ENCODE assay signal across 16 cellular contexts in the genomic region with DNA sequence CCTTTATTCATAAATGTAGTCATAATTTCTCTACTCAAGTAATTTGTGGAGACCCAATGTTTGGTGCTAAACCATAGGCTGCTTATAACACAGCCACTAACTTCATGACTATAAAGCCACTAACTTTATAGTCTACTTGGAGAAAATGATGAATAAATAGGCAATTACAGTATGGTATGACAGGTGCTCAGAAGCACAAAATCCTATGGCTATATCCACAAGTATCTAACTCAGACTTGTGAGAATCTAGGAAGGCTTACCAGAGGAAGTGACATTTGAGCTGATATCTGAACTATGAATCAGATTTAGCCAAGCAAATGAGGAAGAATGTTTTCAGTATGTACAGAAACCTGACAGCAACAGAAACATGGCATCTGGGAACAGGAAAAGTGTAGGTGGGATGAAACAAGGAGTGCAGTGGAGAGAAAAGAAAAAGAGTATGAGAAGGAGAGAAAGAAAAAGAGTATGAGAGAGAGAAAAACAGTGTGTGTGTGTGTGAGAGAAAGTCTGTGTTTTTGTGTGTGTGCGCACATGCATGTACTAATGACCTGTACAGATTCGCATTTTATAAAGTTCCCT. TPM values are rescaled to one million over a fixed set of nuclear protein-coding genes. Genes with fewer than 3 reads are reported as not detected.
A peak's percentile ranks its signal among the peaks of the same experiment; 100 is the strongest.
DNase-seq lines count a peak whose midpoint lies in the region; ATAC-seq and TF ChIP-seq lines count a peak whose summit lies in the region.
"Had no signal": no experiment of that assay in that cellular context is flagged by ENCODE, and none has a peak within 500 bp of the region (broad histone marks: within the 10 kb centered on the region; RNA-seq: fewer than 3 reads in every experiment).

No MANE protein-coding gene starts in this region.

- H3K27me3 ChIP-seq in Karpas-422 (ENCODE audit: low read length) (no peaks in the 10 kb centered on the region), neural progenitor cell (no peaks in the 10 kb centered on the region), heart right ventricle (no peaks in the 10 kb centered on the region)

- H2AFZ ChIP-seq in Karpas-422 (ENCODE audit: low read length) (no peak overlapping the region), neural progenitor cell (replicated peaks) (no peak overlapping the region)

- H3F3A ChIP-seq in neural progenitor cell (ENCODE audit: low read depth): no peaks in the 10 kb centered on the region

- H3K4me3 ChIP-seq in Karpas-422 (ENCODE audit: low read length) (peak overlapping the region; percentile 35), astrocyte of the spinal cord (ENCODE audit: low read depth, low read length) (no peak overlapping the region), neural progenitor cell (no peak overlapping the region), heart right ventricle (no peak overlapping the region)
- H3K4me3 ChIP-seq: thoracic aorta had no signal

- intact Hi-C loops in Right ventricle myocardium superior (cut with DNase I) (no loop called here), heart right ventricle (cut with DNase I) (loop anchor here in 1 of 10 donors (5.0 kb wide), 1 partner anchor 44 kb away; no protein-coding TSS in a partner anchor)

- H3K36me3 Mint-ChIP-seq in neural progenitor cell: peaks cover 16% of the 10 kb centered on the region

- H3K79me2 ChIP-seq in Karpas-422 (ENCODE audit: low read length): peaks cover 98% of the 10 kb centered on the region
- H3K79me2 ChIP-seq in neural progenitor cell (ENCODE audit: low read depth): peaks cover 47% of the 10 kb centered on the region

- DNase-seq in EH (ENCODE audit: low read depth): peak; percentile 38
- peak; percentile 55 for DNase-seq in Karpas-422
- peak; percentile 29 for DNase-seq in astrocyte of the spinal cord (ENCODE audit: low read depth, low spot score)
- no peak for DNase-seq in neural progenitor cell (ENCODE audit: low spot score)
- no peak for DNase-seq in Right ventricle myocardium superior
- no peak for DNase-seq in heart right ventricle
- no peak for DNase-seq in anterior cingulate cortex (lab: John Stamatoyannopoulos, UW)
- DNase-seq in NCI-H2227 treated with DMSO at 0.1 percent for 48 hours (lab: John Stamatoyannopoulos, UW): no peak
- DNase-seq: activated CD4-positive, CD25-positive, alpha-beta regulatory T cell; caudate nucleus; CD4-positive, CD25-positive, alpha-beta regulatory T cell; NCI-H1048; SHP77 treated with DMSO at 0.1 percent for 48 hours had no signal

- ATAC-seq in Right ventricle myocardium superior (ENCODE audit: poor library complexity): no peak
- ATAC-seq in heart right ventricle: no peak
- ATAC-seq: esophagus mucosa had no signal

- peaks cover 48% of the 10 kb centered on the region for H3K4me1 ChIP-seq in Karpas-422 (ENCODE audit: low read length)
- no peaks in the 10 kb centered on the region for H3K4me1 ChIP-seq in neural progenitor cell
- peaks cover 0 to 62% (median 31%) of the 10 kb centered on the region in 9 donors for H3K4me1 ChIP-seq in heart right ventricle

- peaks cover 23% of the 10 kb centered on the region for H3K9me3 Mint-ChIP-seq in neural progenitor cell

- H4K20me1 ChIP-seq in Karpas-422 (ENCODE audit: insufficient read depth, low read depth, low read length) (no peaks in the 10 kb centered on the region), neural progenitor cell (ENCODE audit: low read depth) (no peaks in the 10 kb centered on the region)

- 79 to 93% methylated on average over 2 of the region's 2 CpGs for WGBS in heart right ventricle, 2 donors

- H3K27ac Mint-ChIP-seq in neural progenitor cell: peak overlapping the region; percentile 67

- H3K36me3 ChIP-seq in Karpas-422 (ENCODE audit: insufficient read depth, low read length) (no peaks in the 10 kb centered on the region; the same call in 1 of the 2 replicates), neural progenitor cell (no peaks in the 10 kb centered on the region), heart right ventricle (no peaks in the 10 kb centered on the region)
- H3K36me3 ChIP-seq: thoracic aorta had no signal

- peak overlapping the region; percentile 63 for H3K27ac ChIP-seq in Karpas-422 (ENCODE audit: low read length)
- no peak overlapping the region for H3K27ac ChIP-seq in neural progenitor cell
- H3K27ac ChIP-seq in heart right ventricle: no peak overlapping the region
- H3K27ac ChIP-seq: HL-60, thoracic aorta had no signal

- no peak for TF ChIP-seq CTCF in astrocyte of the spinal cord (IDR thresholded peaks at IDR 0.05; ENCODE audit: low read depth, low read length)
- TF ChIP-seq CTCF in neural progenitor cell (IDR thresholded peaks at IDR 0.05): no peak
- TF ChIP-seq CTCF in heart right ventricle (IDR thresholded peaks at IDR 0.05): no peak

- H3K9me3 ChIP-seq in Karpas-422 (ENCODE audit: low read length): no peaks in the 10 kb centered on the region
- H3K9me3 ChIP-seq in neural progenitor cell (ENCODE audit: low read depth): no peaks in the 10 kb centered on the region
- H3K9me3 ChIP-seq in heart right ventricle: peaks cover 0 to 7% (median 0%) of the 10 kb centered on the region in 11 donors

- in situ Hi-C loops in astrocyte of the spinal cord (cut with HindIII; ENCODE audit: low sequenced_read_pairs): no loop called here

- H3K4me2 ChIP-seq in Karpas-422 (ENCODE audit: low read depth, low read length, poor library complexity, severe bottlenecking) (peak overlapping the region; percentile 54), neural progenitor cell (no peak overlapping the region)

- H3K9me2 ChIP-seq in Karpas-422 (replicated peaks; ENCODE audit: insufficient read depth, low read length): no peaks in the 10 kb centered on the region

- no peak overlapping the region for H3K4me3 Mint-ChIP-seq in neural progenitor cell
- H3K4me3 Mint-ChIP-seq: CD4-positive, CD25-positive, alpha-beta regulatory T cell had no signal

- no peaks in the 10 kb centered on the region for H3K27me3 Mint-ChIP-seq in neural progenitor cell (ENCODE audit: insufficient read depth, low read depth)
- H3K27me3 Mint-ChIP-seq: CD4-positive, CD25-positive, alpha-beta regulatory T cell had no signal

- H3K9ac ChIP-seq in Karpas-422 (ENCODE audit: low read length): peak overlapping the region; percentile 17; the same call in 1 of the 2 replicates
- H3K9ac ChIP-seq in neural progenitor cell: no peak overlapping the region

- H3K4me1 Mint-ChIP-seq in neural progenitor cell: peaks cover 18% of the 10 kb centered on the region

RNA-seq across cellular contexts. Expression of a gene that starts 59.9 kb away (rescaled TPM):
- 38.6 and 64.4 TPM in 2 replicates for total RNA-seq in Karpas-422 (2014; rRNA removed; shearing (Covaris generic); ENCODE audit: low replicate concordance)
- total RNA-seq in neural progenitor cell (ENCODE audit: low replicate concordance): 14.0 and 23.5 TPM in 2 replicates
- total RNA-seq in Right ventricle myocardium superior: 9.1 TPM
- total RNA-seq in heart right ventricle: 10 to 100 TPM; 11.5 to 23.9 (median 13.9) TPM
- 10 to 100 TPM in 1 of 2 donors, 1 to 10 TPM in 1; 5.6 to 25.8 TPM for polyA plus RNA-seq in heart right ventricle

Comparison
In these comparisons a context has a peak if more than half of its experiments do, and no peak if none do; other contexts are left out.
1. DNase-seq: peak in EH (single experiment), Karpas-422 (single experiment) and astrocyte of the spinal cord (single experiment); none in neural progenitor cell (single experiment), Right ventricle myocardium superior (single experiment), heart right ventricle (0 of 2), anterior cingulate cortex (0 of 58) and NCI-H2227 treated with DMSO at 0.1 percent for 48 hours (single experiment).